In genomic region chr7:100119075-100119700, GRCh38 we compare ENCODE assay signal across 8 cellular contexts. TPM values are rescaled to one million over a fixed set of nuclear protein-coding genes. Genes with fewer than 3 reads are reported as not detected.
DNase-seq lines count a peak whose midpoint lies in the region; TF ChIP-seq lines count a peak whose summit lies in the region.

CNPY4 (plus strand) TSS chr7:100119634; CDS start chr7:100119745, 111 bp downstream.
TAF6 (minus strand) TSS chr7:100119358; CDS start chr7:100114209, 5,149 bp downstream.

- H3K36me3 ChIP-seq in SK-N-MC (ENCODE audit: insufficient read depth, low read length): peaks cover 2% of the 10 kb centered on the region; the same call in 1 of the 2 replicates

- no peak for TF ChIP-seq CTCF in HFF-Myc (IDR thresholded peaks at IDR 0.05; ENCODE audit: low read depth, low read length, missing control alignments)

- H3K4me3 Mint-ChIP-seq in activated naive CD4-positive, alpha-beta T cell treated with anti-CD3 and anti-CD28 coated beads, Interleukin-2, amount 10 ng/mL, durations not matched to agents 7 days and 5 days: peak within 1 kb of the TSS; percentile 90

- H3K27ac Mint-ChIP-seq in activated naive CD4-positive, alpha-beta T cell treated with anti-CD3 and anti-CD28 coated beads, Interleukin-2, amount 10 ng/mL, durations not matched to agents 7 days and 5 days: peak within 1 kb of the TSS; percentile 95

- peaks cover 39% of the 10 kb centered on the region for H3K4me1 Mint-ChIP-seq in activated naive CD4-positive, alpha-beta T cell treated with anti-CD3 and anti-CD28 coated beads, Interleukin-2, amount 10 ng/mL, durations not matched to agents 7 days and 5 days

- H3K4me3 ChIP-seq in HFF-Myc (replicated peaks; ENCODE audit: low read depth, low read length) (peak within 1 kb of the TSS; percentile 98), SK-N-MC (peak within 1 kb of the TSS; percentile 97)

- H3K9me3 Mint-ChIP-seq in activated naive CD4-positive, alpha-beta T cell treated with anti-CD3 and anti-CD28 coated beads, Interleukin-2, amount 10 ng/mL, durations not matched to agents 7 days and 5 days: no peaks in the 10 kb centered on the region

- H3K27me3 Mint-ChIP-seq in activated naive CD4-positive, alpha-beta T cell treated with anti-CD3 and anti-CD28 coated beads, Interleukin-2, amount 10 ng/mL, durations not matched to agents 7 days and 5 days: no peaks in the 10 kb centered on the region

- H3K9me3 ChIP-seq in SK-N-MC (ENCODE audit: low read depth, low read length): no peaks in the 10 kb centered on the region

- CTCF ChIA-PET in activated naive CD4-positive, alpha-beta T cell treated with anti-CD3 and anti-CD28 coated beads, Interleukin-2, amount 10 ng/mL, durations not matched to agents 7 days and 5 days (lab: Charles Lee): no interaction called here

- DNase-seq in GM04504 (ENCODE audit: low read depth) (peak; percentile 88), HFF-Myc (ENCODE audit: extremely low read depth, low read depth) (peak; percentile 89), NCI-H1048 (lab: John Stamatoyannopoulos, UW) (peak; percentile 90), SK-N-MC (ENCODE audit: low read depth, low spot score) (peak; percentile 92), germinal center (ENCODE audit: low spot score) (peak; percentile 99), occipital lobe (lab: John Stamatoyannopoulos, UW) (peak; percentile 94)
- peak; percentile 96 for DNase-seq in activated naive CD4-positive, alpha-beta T cell treated with anti-CD3 and anti-CD28 coated beads, Interleukin-2, amount 10 ng/mL, durations not matched to agents 7 days and 5 days

- H3K9ac ChIP-seq in SK-N-MC (ENCODE audit: insufficient read length): peak within 1 kb of the TSS; percentile 78

- peaks cover 21% of the 10 kb centered on the region for H3K36me3 Mint-ChIP-seq in activated naive CD4-positive, alpha-beta T cell treated with anti-CD3 and anti-CD28 coated beads, Interleukin-2, amount 10 ng/mL, durations not matched to agents 7 days and 5 days

- H3K27ac ChIP-seq in SK-N-MC (peak within 1 kb of the TSS; percentile 90), temporal lobe (ENCODE audit: low read depth, low read length) (peak within 1 kb of the TSS; percentile 85)

RNA-seq across cellular contexts. Expression of gene CNPY4, which starts in this region (rescaled TPM):
- total RNA-seq in occipital lobe: 19.2 TPM
- 11.1 TPM for total RNA-seq in temporal lobe

RNA-seq across cellular contexts. Expression of gene TAF6, which starts in this region (rescaled TPM):
- total RNA-seq in occipital lobe (17.8 TPM), temporal lobe (32.2 TPM)

Comparison
In these comparisons a context has a peak if more than half of its experiments do, and no peak if none do; other contexts are left out.
1. Peak in every context shown above with its lines: DNase-seq, H3K4me3 ChIP-seq and H3K27ac ChIP-seq.